Comparison of ENCODE assay signal across 1 cellular context in genomic region chr9:24036459-24036858, GRCh38.
TF ChIP-seq lines count a peak whose summit lies in the region.

No MANE protein-coding gene starts in this region.

TF ChIP-seq in GM23338, 12 proteins besides CTCF, POLR2A, EP300 and RAD21 (continued from another document):
- no peak for TF ChIP-seq EZH2 (IDR thresholded peaks at IDR 0.05; ENCODE audit: low read depth, unreplicated experiment)
- TF ChIP-seq STAT1 (IDR thresholded peaks at IDR 0.05; ENCODE audit: unreplicated experiment) = no peak
